In the genomic region with DNA sequence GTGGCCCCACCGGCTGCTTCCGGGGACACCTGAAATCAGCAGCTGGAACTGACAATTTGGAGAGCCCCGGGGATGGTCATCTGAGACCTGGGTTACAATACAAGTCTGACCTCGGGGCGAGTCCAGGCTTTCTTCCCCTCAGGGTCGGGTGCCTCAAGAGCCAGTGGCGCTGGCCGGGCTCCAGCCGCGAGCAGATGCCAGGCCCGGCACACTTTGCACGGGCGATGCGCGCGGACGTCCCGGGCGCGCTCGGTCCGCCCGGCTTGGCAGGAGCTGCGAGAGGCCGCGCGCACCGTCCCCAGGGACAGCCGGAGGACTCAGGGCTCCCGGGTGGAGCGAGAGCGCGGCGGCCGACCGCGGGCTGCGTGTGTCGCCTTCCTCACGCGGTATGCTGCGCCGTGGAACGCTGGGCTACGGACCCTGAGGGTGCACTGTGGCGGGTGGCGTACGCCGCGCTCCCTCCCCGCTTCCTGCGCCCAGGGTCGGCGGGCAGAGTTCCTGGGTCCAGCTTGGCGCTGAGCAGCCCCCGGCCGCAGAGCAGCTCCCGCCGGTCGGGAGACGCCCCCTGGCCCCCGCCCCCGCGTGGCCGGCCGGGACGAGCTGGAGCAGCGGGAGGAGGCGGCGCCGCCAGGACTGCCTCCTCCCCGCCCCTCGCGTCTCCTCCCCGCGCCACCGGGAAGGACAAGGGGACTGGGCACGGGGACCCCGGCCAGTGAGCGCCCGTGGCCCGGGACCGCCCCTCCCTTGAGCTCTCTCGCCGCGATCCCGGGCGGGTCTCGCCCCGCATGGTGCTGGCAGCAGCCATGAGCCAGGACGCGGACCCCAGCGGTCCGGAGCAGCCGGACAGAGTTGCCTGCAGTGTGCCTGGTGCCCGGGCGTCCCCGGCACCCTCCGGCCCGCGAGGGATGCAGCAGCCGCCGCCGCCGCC, we compare ENCODE assay signal across 8 cellular contexts. TPM values are rescaled to one million over a fixed set of nuclear protein-coding genes. Genes with fewer than 3 reads are reported as not detected.
DNase-seq lines count a peak whose midpoint lies in the region; ATAC-seq and TF ChIP-seq lines count a peak whose summit lies in the region.

A gene (plus strand): TSS at position 667 of the 928 bp plus-strand sequence. CDS start 119 bp downstream, at position 786.

- H4K20me1 ChIP-seq in mammary epithelial cell (ENCODE audit: insufficient read depth, low read length), result no peaks in the 10 kb centered on the region

- DNase-seq in 8988T (peak; percentile 41), GM13977 (ENCODE audit: low spot score) (peak; percentile 48), RPMI7951 (ENCODE audit: low read depth) (peak; percentile 28), mammary epithelial cell (peak; percentile 43), kidney tubule cell (ENCODE audit: low spot score) (peak; percentile 28)
- DNase-seq in stimulated activated naive CD4-positive, alpha-beta T cell treated with Interleukin-2 at 50 U/mL for 16 hours (lab: John Stamatoyannopoulos, UW), result peak; percentile 10
- no peak for DNase-seq in NK-92 treated with Interleukin-12 subunit alpha and Interleukin-12 subunit beta, amount 100 ng/mL, for 24 hours (lab: John Stamatoyannopoulos, UW)

- peak within 1 kb of the TSS; percentile 45 to 65 (median 55) for H3K4me3 ChIP-seq in mammary epithelial cell (replicated peaks in 1 of 3; ENCODE audit: insufficient read depth in 1 of 3, low read depth in 2 of 3, low read length in 3 of 3)

- H3K27me3 ChIP-seq in mammary epithelial cell (ENCODE audit: insufficient read depth, low read length), result peaks cover 25% of the 10 kb centered on the region

- no TSS peak for BruUV-seq in mammary epithelial cell (replicated peaks; lab: Mats Ljungman, UMichigan)

- no peaks in the 10 kb centered on the region for H3K36me3 ChIP-seq in mammary epithelial cell (ENCODE audit: insufficient read depth, low read length)

- no peak within 1 kb of the TSS for H3K27ac ChIP-seq in mammary epithelial cell (ENCODE audit: insufficient read depth, low read depth, low read length)

- in situ Hi-C loops in GM13977 (cut with MboI; ENCODE audit: low pct_unique_long_range_greater_than_20kb, low sequenced_read_pairs, unreplicated experiment) (no loop called here), mammary epithelial cell (cut with MboI; ENCODE audit: low sequenced_read_pairs in 2 of 2) (no loop called here)

- H3K79me2 ChIP-seq in mammary epithelial cell (ENCODE audit: insufficient read depth, low read length), result no peaks in the 10 kb centered on the region

- intact Hi-C loops in mammary epithelial cell (cut with micrococcal nuclease), result no loop called here

- H3K9ac ChIP-seq in mammary epithelial cell (ENCODE audit: insufficient read depth, low read length), result no peak within 1 kb of the TSS

- WGBS in mammary epithelial cell (ENCODE audit: low coverage, missing lambda C conversion rate), result 2% methylated on average over 31 of the region's 105 CpGs

- peak within 1 kb of the TSS; percentile 100 for H3K4me2 ChIP-seq in mammary epithelial cell (ENCODE audit: insufficient read depth, low read depth, low read length)

- no peak for TF ChIP-seq CTCF in GM13977 (IDR thresholded peaks at IDR 0.05; ENCODE audit: extremely low read depth, insufficient read depth, missing control alignments)
- TF ChIP-seq CTCF in mammary epithelial cell (conservative IDR thresholded peaks at IDR 0.05 in 1 of 2, IDR thresholded peaks at IDR 0.05 in 1 of 2; ENCODE audit: extremely low read depth in 1 of 2, insufficient read depth in 1 of 2, low read depth in 1 of 2, low read length in 2 of 2), result no peak

- ATAC-seq in HG03097 (IDR thresholded peaks at IDR 0.05; ENCODE audit: low FRiP score, unreplicated experiment), result no peak

- dilution Hi-C loops in mammary epithelial cell (cut with HindIII; ENCODE audit: low sequenced_read_pairs), result no loop called here

- peaks cover 8% of the 10 kb centered on the region for H3K4me1 ChIP-seq in mammary epithelial cell (ENCODE audit: insufficient read depth, low read length)

- CTCF ChIA-PET in mammary epithelial cell (lab: Charles Lee; ENCODE audit: low non-redundant PET), result no interaction called here

- peak within 1 kb of the TSS; percentile 85 for H2AFZ ChIP-seq in mammary epithelial cell (ENCODE audit: low read depth, low read length)

- no peaks in the 10 kb centered on the region for H3K9me3 ChIP-seq in mammary epithelial cell (replicated peaks; ENCODE audit: insufficient read depth, low read length)

RNA-seq across cellular contexts. Expression of the gene that starts here (rescaled TPM):
- total RNA-seq in RPMI7951 (2014; rRNA removed; shearing (Covaris generic)), result 0.20 and 0.36 TPM in 2 replicates
- under 1 TPM; 0.07 to 0.17 TPM for total RNA-seq in mammary epithelial cell
- not detected for polyA plus RNA-seq in mammary epithelial cell
- polyA minus RNA-seq in mammary epithelial cell, result not detected

Comparison
In these comparisons a context has a peak if more than half of its experiments do, and no peak if none do; other contexts are left out.
1. Peak in DNase-seq in RPMI7951; RNA of the gene not detected or under 1 TPM.
2. Peak in DNase-seq, H3K4me3 ChIP-seq and H3K4me2 ChIP-seq in mammary epithelial cell; RNA of the gene not detected or under 1 TPM.